Comparison of ENCODE assay signal across 23 cellular contexts in the genomic region with DNA sequence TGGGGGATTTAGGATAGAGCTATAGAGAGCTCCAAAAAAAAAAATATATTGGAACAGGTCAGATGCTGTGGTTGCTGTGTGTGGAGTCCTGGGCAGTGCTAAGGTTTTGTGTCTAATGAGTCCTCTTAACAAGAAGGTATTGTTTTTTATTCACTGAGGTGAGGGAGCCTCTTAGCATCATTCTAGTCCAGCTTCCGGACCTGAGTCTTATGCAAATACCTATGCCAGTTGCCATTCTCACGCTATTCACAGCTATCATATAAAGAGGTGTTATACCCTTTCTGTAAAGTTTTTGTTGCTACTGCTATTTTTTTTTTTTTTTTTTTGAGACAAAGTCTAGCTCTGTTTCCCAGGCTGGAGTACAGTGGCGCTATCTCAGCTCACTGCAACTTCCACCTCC. TPM values are rescaled to one million over a fixed set of nuclear protein-coding genes. Genes with fewer than 3 reads are reported as not detected.
DNase-seq lines count a peak whose midpoint lies in the region; ATAC-seq and TF ChIP-seq lines count a peak whose summit lies in the region.
"Had no signal": no experiment of that assay in that cellular context is flagged by ENCODE, and none has a peak within 500 bp of the region (broad histone marks: within the 10 kb centered on the region; RNA-seq: fewer than 3 reads in every experiment).

No MANE protein-coding gene starts in this region.

- POLR2A ChIA-PET in activated CD4-positive, alpha-beta T cell treated with anti-CD3 and anti-CD28 coated beads for 36 hours (lab: Charles Lee), result no interaction called here
- POLR2A ChIA-PET in activated CD8-positive, alpha-beta T cell treated with anti-CD3 and anti-CD28 coated beads, Interleukin-2, amount 10 ng/mL, durations not matched to agents 7 days and 5 days (lab: Charles Lee), result interaction anchor here (0.7 kb wide), 1 partner anchor 12 kb away, joined by 3 read pairs; no protein-coding TSS in a partner anchor

- H3K9me3 ChIP-seq in HUES64 (ENCODE audit: insufficient read depth, low read depth, low read length), result no peaks in the 10 kb centered on the region
- H3K9me3 ChIP-seq: esophagus muscularis mucosa, pancreas, Peyer's patch, upper lobe of left lung had no signal

- H3K4me3 ChIP-seq in HUES64 (ENCODE audit: low read length), result peak overlapping the region; percentile 82
- H3K4me3 ChIP-seq: esophagus muscularis mucosa, pancreas had no signal

- H3K9me3 Mint-ChIP-seq in activated CD4-positive, alpha-beta T cell treated with anti-CD3 and anti-CD28 coated beads, Interleukin-2, amount 10 ng/mL, durations not matched to agents 24 days and 14 days, result no peaks in the 10 kb centered on the region
- peaks cover 4% of the 10 kb centered on the region for H3K9me3 Mint-ChIP-seq in activated CD4-positive, alpha-beta T cell treated with anti-CD3 and anti-CD28 coated beads for 36 hours (ENCODE audit: low read depth)
- H3K9me3 Mint-ChIP-seq in activated CD8-positive, alpha-beta T cell treated with anti-CD3 and anti-CD28 coated beads, Interleukin-2, amount 10 ng/mL, durations not matched to agents 7 days and 5 days (ENCODE audit: insufficient read depth), result peaks cover 4% of the 10 kb centered on the region
- H3K9me3 Mint-ChIP-seq in nephron, result peaks cover 13% of the 10 kb centered on the region
- H3K9me3 Mint-ChIP-seq: stimulated activated naive CD8-positive, alpha-beta T cell treated with anti-CD3 and anti-CD28 coated beads, Interleukin-15, Interleukin-2, amounts not matched to agents 100 ng/mL and 50 ng/mL, for 24 hours had no signal

- DNase-seq in activated CD4-positive, alpha-beta T cell treated with anti-CD3 and anti-CD28 coated beads, Interleukin-2, amount 10 ng/mL, durations not matched to agents 24 days and 14 days, result no peak
- DNase-seq in activated CD4-positive, alpha-beta T cell treated with anti-CD3 and anti-CD28 coated beads for 36 hours, result no peak
- DNase-seq in activated CD8-positive, alpha-beta T cell treated with anti-CD3 and anti-CD28 coated beads, Interleukin-2, amount 10 ng/mL, durations not matched to agents 7 days and 5 days, result no peak
- no peak for DNase-seq in GM10266 (ENCODE audit: extremely low spot score)
- no peak for DNase-seq in left colon
- DNase-seq: activated CD4-positive, alpha-beta T cell treated with anti-CD3 and anti-CD28 coated beads, Interleukin-2, amount 50 U/mL, for 48 hours; DND-41; Kasumi-1; left ventricle myocardium superior; NCI-H1417; NCI-H748 treated with DMSO at 0.1 percent for 48 hours; pancreas; Peyer's patch; upper lobe of left lung had no signal

- H3K4me3 Mint-ChIP-seq in activated CD4-positive, alpha-beta T cell treated with anti-CD3 and anti-CD28 coated beads, Interleukin-2, amount 10 ng/mL, durations not matched to agents 24 days and 14 days, result peak overlapping the region; percentile 19
- no peak overlapping the region for H3K4me3 Mint-ChIP-seq in activated CD4-positive, alpha-beta T cell treated with anti-CD3 and anti-CD28 coated beads for 36 hours
- H3K4me3 Mint-ChIP-seq in activated CD8-positive, alpha-beta T cell treated with anti-CD3 and anti-CD28 coated beads, Interleukin-2, amount 10 ng/mL, durations not matched to agents 7 days and 5 days, result peak overlapping the region; percentile 30
- H3K4me3 Mint-ChIP-seq in nephron, result peak overlapping the region; percentile 61 to 70 (median 68)
- H3K4me3 Mint-ChIP-seq: CD14-positive monocyte; stimulated activated naive CD8-positive, alpha-beta T cell treated with anti-CD3 and anti-CD28 coated beads, Interleukin-15, Interleukin-2, amounts not matched to agents 100 ng/mL and 50 ng/mL, for 24 hours had no signal

- H3K27ac Mint-ChIP-seq in activated CD4-positive, alpha-beta T cell treated with anti-CD3 and anti-CD28 coated beads, Interleukin-2, amount 10 ng/mL, durations not matched to agents 24 days and 14 days, result no peak overlapping the region
- no peak overlapping the region for H3K27ac Mint-ChIP-seq in activated CD4-positive, alpha-beta T cell treated with anti-CD3 and anti-CD28 coated beads for 36 hours
- H3K27ac Mint-ChIP-seq in activated CD8-positive, alpha-beta T cell treated with anti-CD3 and anti-CD28 coated beads, Interleukin-2, amount 10 ng/mL, durations not matched to agents 7 days and 5 days, result no peak overlapping the region
- no peak overlapping the region for H3K27ac Mint-ChIP-seq in nephron
- H3K27ac Mint-ChIP-seq: CD14-positive monocyte; stimulated activated naive CD8-positive, alpha-beta T cell treated with anti-CD3 and anti-CD28 coated beads, Interleukin-15, Interleukin-2, amounts not matched to agents 100 ng/mL and 50 ng/mL, for 24 hours had no signal

- H3K27ac ChIP-seq in HUES64 (ENCODE audit: low read depth, low read length), result no peak overlapping the region
- H3K27ac ChIP-seq: esophagus muscularis mucosa, pancreas, Peyer's patch, upper lobe of left lung had no signal

- H3K4me1 ChIP-seq in HUES64 (ENCODE audit: insufficient read depth, low read length), result peaks cover 4% of the 10 kb centered on the region; the same call in 1 of the 2 replicates
- H3K4me1 ChIP-seq: esophagus muscularis mucosa, pancreas, Peyer's patch, upper lobe of left lung had no signal

- H3K27me3 ChIP-seq in HUES64 (ENCODE audit: insufficient read depth, low read length), result peaks cover 3% of the 10 kb centered on the region; the same call in 1 of the 2 replicates
- H3K27me3 ChIP-seq: pancreas, Peyer's patch, upper lobe of left lung had no signal

- H3K36me3 Mint-ChIP-seq in activated CD4-positive, alpha-beta T cell treated with anti-CD3 and anti-CD28 coated beads, Interleukin-2, amount 10 ng/mL, durations not matched to agents 24 days and 14 days (ENCODE audit: low read depth), result peaks cover 9% of the 10 kb centered on the region
- H3K36me3 Mint-ChIP-seq in activated CD4-positive, alpha-beta T cell treated with anti-CD3 and anti-CD28 coated beads for 36 hours (ENCODE audit: low read depth), result peaks cover 4% of the 10 kb centered on the region
- H3K36me3 Mint-ChIP-seq in activated CD8-positive, alpha-beta T cell treated with anti-CD3 and anti-CD28 coated beads, Interleukin-2, amount 10 ng/mL, durations not matched to agents 7 days and 5 days (ENCODE audit: low read depth), result peaks cover 12% of the 10 kb centered on the region
- peaks cover 13% of the 10 kb centered on the region for H3K36me3 Mint-ChIP-seq in nephron (ENCODE audit: low read depth)

- H3K9ac ChIP-seq in HUES64 (ENCODE audit: low read depth, low read length), result no peak overlapping the region

- intact Hi-C loops in activated CD4-positive, alpha-beta T cell treated with anti-CD3 and anti-CD28 coated beads, Interleukin-2, amount 10 ng/mL, durations not matched to agents 24 days and 14 days (cut with micrococcal nuclease), result no loop called here
- intact Hi-C loops in activated CD4-positive, alpha-beta T cell treated with anti-CD3 and anti-CD28 coated beads for 36 hours (cut with DNase I, micrococcal nuclease), result no loop called here
- intact Hi-C loops in left colon (cut with DNase I, micrococcal nuclease), result no loop called here

- no peaks in the 10 kb centered on the region for H3K27me3 Mint-ChIP-seq in activated CD4-positive, alpha-beta T cell treated with anti-CD3 and anti-CD28 coated beads, Interleukin-2, amount 10 ng/mL, durations not matched to agents 24 days and 14 days
- no peaks in the 10 kb centered on the region for H3K27me3 Mint-ChIP-seq in activated CD4-positive, alpha-beta T cell treated with anti-CD3 and anti-CD28 coated beads for 36 hours
- H3K27me3 Mint-ChIP-seq in activated CD8-positive, alpha-beta T cell treated with anti-CD3 and anti-CD28 coated beads, Interleukin-2, amount 10 ng/mL, durations not matched to agents 7 days and 5 days (ENCODE audit: low read depth), result no peaks in the 10 kb centered on the region
- H3K27me3 Mint-ChIP-seq in nephron (ENCODE audit: low read depth), result no peaks in the 10 kb centered on the region

- ATAC-seq in activated CD4-positive, alpha-beta T cell treated with anti-CD3 and anti-CD28 coated beads for 36 hours, result no peak
- no peak for ATAC-seq in activated CD8-positive, alpha-beta T cell treated with anti-CD3 and anti-CD28 coated beads, Interleukin-2, amount 10 ng/mL, durations not matched to agents 7 days and 5 days
- ATAC-seq in HG03460 (IDR thresholded peaks at IDR 0.05; ENCODE audit: unreplicated experiment), result no peak
- ATAC-seq in left colon, result no peak
- ATAC-seq: left ventricle myocardium superior, pancreas, sciatic nerve had no signal

- CTCF ChIA-PET in activated CD4-positive, alpha-beta T cell treated with anti-CD3 and anti-CD28 coated beads for 36 hours (lab: Charles Lee), result interaction anchor here (0.6 kb wide), 1 partner anchor 11 kb away, joined by 3 read pairs; no protein-coding TSS in a partner anchor
- CTCF ChIA-PET in activated CD8-positive, alpha-beta T cell treated with anti-CD3 and anti-CD28 coated beads, Interleukin-2, amount 10 ng/mL, durations not matched to agents 7 days and 5 days (lab: Charles Lee), result no interaction called here

- TF ChIP-seq CTCF in nephron (IDR thresholded peaks at IDR 0.05; ENCODE audit: unreplicated experiment in 3 of 3) (no peak), GM10266 (IDR thresholded peaks at IDR 0.05; ENCODE audit: control insufficient read depth, insufficient read depth, low read depth, missing control alignments) (no peak)

- no peaks in the 10 kb centered on the region for H3K4me1 Mint-ChIP-seq in activated CD4-positive, alpha-beta T cell treated with anti-CD3 and anti-CD28 coated beads, Interleukin-2, amount 10 ng/mL, durations not matched to agents 24 days and 14 days
- H3K4me1 Mint-ChIP-seq in activated CD4-positive, alpha-beta T cell treated with anti-CD3 and anti-CD28 coated beads for 36 hours, result no peaks in the 10 kb centered on the region
- H3K4me1 Mint-ChIP-seq in activated CD8-positive, alpha-beta T cell treated with anti-CD3 and anti-CD28 coated beads, Interleukin-2, amount 10 ng/mL, durations not matched to agents 7 days and 5 days (ENCODE audit: low read depth), result peaks cover 5% of the 10 kb centered on the region
- no peaks in the 10 kb centered on the region for H3K4me1 Mint-ChIP-seq in nephron

- WGBS in HUES64, result 87% methylated on average over 3 of the region's 3 CpGs

- H3K36me3 ChIP-seq in HUES64 (ENCODE audit: insufficient read depth, low read length), result peaks cover 27% of the 10 kb centered on the region
- H3K36me3 ChIP-seq: esophagus muscularis mucosa, pancreas, Peyer's patch, upper lobe of left lung had no signal

RNA-seq across cellular contexts. Expression of a gene that starts 1.4 kb away (rescaled TPM):
- total RNA-seq in activated CD4-positive, alpha-beta T cell treated with anti-CD3 and anti-CD28 coated beads, Interleukin-2, amount 10 ng/mL, durations not matched to agents 24 days and 14 days, result 14.2 and 17.9 TPM in 2 replicates
- 1 to 10 TPM; 7.1 to 8.8 TPM for total RNA-seq in activated CD4-positive, alpha-beta T cell treated with anti-CD3 and anti-CD28 coated beads for 36 hours
- 110 TPM for polyA plus RNA-seq in HUES64 (2013, experiment 1 of 2)
- polyA plus RNA-seq in HUES64 (2013, experiment 2 of 2), result 118 TPM
- 10 to 100 TPM; 22.8 to 26.8 TPM for total RNA-seq in activated CD8-positive, alpha-beta T cell treated with anti-CD3 and anti-CD28 coated beads, Interleukin-2, amount 10 ng/mL, durations not matched to agents 7 days and 5 days
- 1 to 10 TPM; 2.0 to 3.8 TPM for total RNA-seq in left colon

RNA-seq across cellular contexts. Expression of a gene that starts 20.3 kb away (rescaled TPM):
- not detected in 2 replicates for total RNA-seq in activated CD4-positive, alpha-beta T cell treated with anti-CD3 and anti-CD28 coated beads, Interleukin-2, amount 10 ng/mL, durations not matched to agents 24 days and 14 days
- not detected for total RNA-seq in activated CD4-positive, alpha-beta T cell treated with anti-CD3 and anti-CD28 coated beads for 36 hours
- polyA plus RNA-seq in HUES64 (2013, experiment 1 of 2), result 0.40 TPM
- polyA plus RNA-seq in HUES64 (2013, experiment 2 of 2), result 0.44 TPM
- total RNA-seq in activated CD8-positive, alpha-beta T cell treated with anti-CD3 and anti-CD28 coated beads, Interleukin-2, amount 10 ng/mL, durations not matched to agents 7 days and 5 days, result not detected
- under 1 TPM in 1 of 2 donors, not detected in 1; 0.17 TPM for total RNA-seq in left colon
- total RNA-seq: A673, cardiac septum, esophagus muscularis mucosa, left ventricle myocardium superior, Peyer's patch, sciatic nerve had no signal
- polyA plus RNA-seq: CD14-positive monocyte, pancreas had no signal
